3 cellular contexts compared by ENCODE assay signal in genomic region chr11:24619900-24620299, GRCh38.
"Had no signal": no experiment of that assay in that cellular context is flagged by ENCODE, and none has a peak within 500 bp of the region (broad histone marks: within the 10 kb centered on the region; RNA-seq: fewer than 3 reads in every experiment).

No MANE protein-coding gene starts in this region.

- H3K4me3 ChIP-seq: GM12878 had no signal

- DNase-seq: GDM1, GF-D8 had no signal

- ATAC-seq: GM12878 had no signal
